In the genomic region with DNA sequence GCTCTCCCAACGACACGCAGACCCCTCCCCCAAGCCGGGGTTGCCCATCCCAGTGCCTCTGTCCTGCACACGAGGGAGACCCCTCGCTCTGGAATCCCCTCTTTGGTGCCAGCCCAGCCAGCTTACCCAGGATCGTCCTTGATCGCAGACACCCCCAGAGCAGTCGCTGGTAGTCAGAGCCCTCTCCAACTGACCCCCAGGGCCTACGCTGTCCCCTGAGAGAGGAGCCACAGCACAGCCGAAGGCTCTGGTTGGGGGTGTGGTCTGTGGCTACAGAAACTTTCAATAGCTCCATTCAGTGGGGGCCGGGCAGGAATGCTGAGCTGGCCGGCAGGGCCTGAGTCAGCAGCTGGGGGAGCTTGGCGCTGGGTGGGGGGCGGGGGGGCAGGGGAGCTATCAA, we compare ENCODE assay signal across 12 cellular contexts. TPM values are rescaled to one million over a fixed set of nuclear protein-coding genes. Genes with fewer than 3 reads are reported as not detected.
DNase-seq lines count a peak whose midpoint lies in the region; ATAC-seq and TF ChIP-seq lines count a peak whose summit lies in the region.
"Had no signal": no experiment of that assay in that cellular context is flagged by ENCODE, and none has a peak within 500 bp of the region (broad histone marks: within the 10 kb centered on the region; RNA-seq: fewer than 3 reads in every experiment).

A gene with protein sequence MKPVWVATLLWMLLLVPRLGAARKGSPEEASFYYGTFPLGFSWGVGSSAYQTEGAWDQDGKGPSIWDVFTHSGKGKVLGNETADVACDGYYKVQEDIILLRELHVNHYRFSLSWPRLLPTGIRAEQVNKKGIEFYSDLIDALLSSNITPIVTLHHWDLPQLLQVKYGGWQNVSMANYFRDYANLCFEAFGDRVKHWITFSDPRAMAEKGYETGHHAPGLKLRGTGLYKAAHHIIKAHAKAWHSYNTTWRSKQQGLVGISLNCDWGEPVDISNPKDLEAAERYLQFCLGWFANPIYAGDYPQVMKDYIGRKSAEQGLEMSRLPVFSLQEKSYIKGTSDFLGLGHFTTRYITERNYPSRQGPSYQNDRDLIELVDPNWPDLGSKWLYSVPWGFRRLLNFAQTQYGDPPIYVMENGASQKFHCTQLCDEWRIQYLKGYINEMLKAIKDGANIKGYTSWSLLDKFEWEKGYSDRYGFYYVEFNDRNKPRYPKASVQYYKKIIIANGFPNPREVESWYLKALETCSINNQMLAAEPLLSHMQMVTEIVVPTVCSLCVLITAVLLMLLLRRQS (minus strand): TSS at position 268 of the 400 bp plus-strand sequence. CDS start 633 bp downstream, outside the sequence.

- no peak for ATAC-seq in GM18519 (IDR thresholded peaks at IDR 0.05; ENCODE audit: low FRiP score, unreplicated experiment)

- H3K9me3 Mint-ChIP-seq in type B pancreatic cell, result no peaks in the 10 kb centered on the region

- H3K9ac ChIP-seq in adipocyte (ENCODE audit: low read length), result no peak within 1 kb of the TSS

- DNase-seq in cardiac muscle cell (ENCODE audit: low read depth in 1 of 2, low spot score in 1 of 2) (peak; percentile 34 to 75), cardiac septum (ENCODE audit: low spot score) (no peak), adipocyte (ENCODE audit: low read depth) (peak; percentile 22), iris pigment epithelial cell (ENCODE audit: low read depth) (peak; percentile 74), type B pancreatic cell (ENCODE audit: extremely low spot score, unreplicated experiment) (no peak), NCI-H526 treated with DMSO at 0.1 percent for 48 hours (lab: John Stamatoyannopoulos, UW) (no peak)
- no peak for DNase-seq in activated effector memory CD4-positive, alpha-beta T cell treated with anti-CD3 and anti-CD28 coated beads, Interleukin-2, amount 50 U/mL, for 16 hours
- DNase-seq: CD4-positive, CD25-positive, alpha-beta regulatory T cell; NCI-H524 treated with DMSO at 0.1 percent for 48 hours had no signal

- H3K27ac Mint-ChIP-seq in type B pancreatic cell, result no peak within 1 kb of the TSS

- H3K4me1 ChIP-seq in cardiac muscle cell (ENCODE audit: low read depth) (no peaks in the 10 kb centered on the region), adipocyte (ENCODE audit: control insufficient read depth, insufficient read depth, low read length) (no peaks in the 10 kb centered on the region)
- H3K4me1 ChIP-seq: prostate gland had no signal

- H3K4me1 Mint-ChIP-seq in type B pancreatic cell (ENCODE audit: unreplicated experiment), result peaks cover 15% of the 10 kb centered on the region

- H3K4me3 ChIP-seq in cardiac muscle cell, result no peak within 1 kb of the TSS
- H3K4me3 ChIP-seq in adipocyte (ENCODE audit: low read length), result no peak within 1 kb of the TSS
- H3K4me3 ChIP-seq: prostate gland had no signal

- TF ChIP-seq CTCF in cardiac muscle cell (IDR thresholded peaks at IDR 0.05; ENCODE audit: low read depth, low read length), result no peak
- TF ChIP-seq CTCF in type B pancreatic cell (conservative IDR thresholded peaks at IDR 0.05), result no peak

- peak within 1 kb of the TSS; percentile 13 for H3K4me3 Mint-ChIP-seq in type B pancreatic cell
- H3K4me3 Mint-ChIP-seq: CD4-positive, CD25-positive, alpha-beta regulatory T cell had no signal

- no peaks in the 10 kb centered on the region for H3K27me3 ChIP-seq in cardiac muscle cell
- no peaks in the 10 kb centered on the region for H3K27me3 ChIP-seq in adipocyte (replicated peaks; ENCODE audit: control insufficient read depth, insufficient read depth, low read length)

- no peaks in the 10 kb centered on the region for H3K9me3 ChIP-seq in cardiac muscle cell (ENCODE audit: low read depth)
- no peaks in the 10 kb centered on the region for H3K9me3 ChIP-seq in adipocyte (ENCODE audit: control insufficient read depth, low read length)
- H3K9me3 ChIP-seq: prostate gland had no signal

- H3K36me3 Mint-ChIP-seq in type B pancreatic cell, result no peaks in the 10 kb centered on the region
- H3K36me3 Mint-ChIP-seq: CD4-positive, CD25-positive, alpha-beta regulatory T cell had no signal

- no peak within 1 kb of the TSS for H3K27ac ChIP-seq in cardiac muscle cell
- H3K27ac ChIP-seq: prostate gland had no signal

- H3K36me3 ChIP-seq in cardiac muscle cell, result no peaks in the 10 kb centered on the region
- H3K36me3 ChIP-seq in adipocyte (ENCODE audit: control insufficient read depth, insufficient read depth, low read length, severe bottlenecking), result no peaks in the 10 kb centered on the region
- H3K36me3 ChIP-seq: prostate gland had no signal

- intact Hi-C loops in cardiac septum (cut with DNase I), result no loop called here

- H3K27me3 Mint-ChIP-seq in type B pancreatic cell, result no peaks in the 10 kb centered on the region
- H3K27me3 Mint-ChIP-seq: CD4-positive, CD25-positive, alpha-beta regulatory T cell had no signal

RNA-seq across cellular contexts. Expression of the gene that starts here (rescaled TPM):
- total RNA-seq in cardiac muscle cell (0.27 TPM in 1 of 2 replicates, not detected in the other), cardiac septum (not detected), type B pancreatic cell (ENCODE audit: low replicate concordance) (1.4 TPM in 1 of 2 replicates, not detected in the other)
- 0.11 and 0.20 TPM in 2 replicates for polyA plus RNA-seq in cardiac muscle cell
- total RNA-seq: activated CD8-positive, alpha-beta memory T cell treated with anti-CD3 and anti-CD28 coated beads for 36 hours; CD4-positive, CD25-positive, alpha-beta regulatory T cell; prostate gland had no signal

Comparison
In these comparisons a context has a peak if more than half of its experiments do, and no peak if none do; other contexts are left out.
1. Peak in DNase-seq in cardiac muscle cell; RNA of the gene not detected or under 1 TPM.
2. DNase-seq: peak in adipocyte (single experiment) and iris pigment epithelial cell (single experiment); none in cardiac septum (single experiment), type B pancreatic cell (single experiment), NCI-H526 treated with DMSO at 0.1 percent for 48 hours (single experiment) and activated effector memory CD4-positive, alpha-beta T cell treated with anti-CD3 and anti-CD28 coated beads, Interleukin-2, amount 50 U/mL, for 16 hours (single experiment).